28 cellular contexts compared by ENCODE assay signal in the genomic region with DNA sequence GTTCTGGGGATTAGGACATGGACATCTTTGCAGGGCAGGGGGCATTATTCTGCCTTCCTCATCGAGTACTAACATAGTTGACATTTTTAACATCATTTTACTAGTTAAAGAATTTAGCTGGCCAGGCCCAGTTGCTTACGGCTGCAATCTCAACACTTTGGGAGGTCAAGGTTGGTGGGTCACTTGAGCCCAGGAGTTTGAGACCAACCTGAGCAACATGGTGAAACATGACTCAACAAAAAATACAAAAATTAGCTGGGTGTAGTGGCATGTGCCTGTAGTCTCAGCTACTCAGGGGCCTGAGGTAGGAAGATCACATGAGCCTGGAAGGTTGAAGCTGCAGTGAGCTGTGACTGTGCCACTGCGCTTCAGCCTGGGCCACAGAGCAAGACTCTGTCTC.
"Had no signal": no experiment of that assay in that cellular context is flagged by ENCODE, and none has a peak within 500 bp of the region (broad histone marks: within the 10 kb centered on the region; RNA-seq: fewer than 3 reads in every experiment).

No MANE protein-coding gene starts in this region.

- H3K4me3 ChIP-seq: ascending aorta, body of pancreas, SJSA1 had no signal

- H3K27ac ChIP-seq: ascending aorta, body of pancreas, SJSA1 had no signal

- FAIRE-seq: bronchial epithelial cell, RCC 7860 had no signal

- H3K27me3 ChIP-seq: ascending aorta, body of pancreas, SJSA1 had no signal

- H3K9me3 ChIP-seq: ascending aorta, body of pancreas, SJSA1 had no signal

- DNase-seq: activated B cell treated with CpG ODN at 0.5 μM for 24 hours; activated CD4-positive, alpha-beta T cell treated with anti-CD3 and anti-CD28 coated beads for 1 hour; activated CD4-positive, alpha-beta T cell treated with anti-CD3 and anti-CD28 coated beads, Interleukin-2, amount 10 ng/mL, durations not matched to agents 24 days and 14 days; activated CD4-positive, alpha-beta T cell treated with anti-CD3 and anti-CD28 coated beads, Interleukin-2, amount 50 U/mL, for 48 hours; activated CD8-positive, alpha-beta memory T cell treated with anti-CD3 and anti-CD28 coated beads, Interleukin-2, amount 10 ng/mL, durations not matched to agents 7 days and 5 days; activated effector memory CD4-positive, alpha-beta T cell treated with anti-CD3 and anti-CD28 coated beads, Interleukin-2, amount 50 U/mL, for 16 hours; activated naive CD4-positive, alpha-beta T cell treated with Interleukin-2 at 50 U/mL for 16 hours; activated naive CD8-positive, alpha-beta T cell treated with anti-CD3 and anti-CD28 coated beads, Interleukin-2, amount 50 U/mL, for 24 hours; activated T-cell treated with anti-CD3 and anti-CD28 coated beads, Interleukin-2, amount 50 U/mL, for 24 hours; amniotic stem cell; body of pancreas; central memory CD4-positive, alpha-beta T cell; MM.1S; NCI-H1105 treated with DMSO at 0.1 percent for 48 hours; NCI-H1436 treated with DMSO at 0.1 percent for 48 hours; NCI-H187; NCI-H2081; NCI-H510A treated with DMSO at 0.1 percent for 48 hours; NCI-H69; NK-92 treated with Interleukin-12 subunit alpha and Interleukin-12 subunit beta, amount 100 ng/mL, for 24 hours; SHP77; SW 1271 had no signal

- ATAC-seq: activated CD8-positive, alpha-beta memory T cell treated with anti-CD3 and anti-CD28 coated beads, Interleukin-2, amount 10 ng/mL, durations not matched to agents 7 days and 5 days; activated naive CD4-positive, alpha-beta T cell treated with anti-CD3 and anti-CD28 coated beads, Interleukin-2, amount 50 U/mL, for 72 hours; activated naive CD8-positive, alpha-beta T cell treated with anti-CD3 and anti-CD28 coated beads, Interleukin-2, amount 50 U/mL, for 24 hours; body of pancreas; SK-N-SH treated with all-trans-retinoic acid at 6 μM for 48 hours had no signal

- H3K36me3 ChIP-seq: ascending aorta, SJSA1 had no signal
